Comparison of ENCODE assay signal across 2 cellular contexts in genomic region chr17:78416311-78416711, GRCh38.
TF ChIP-seq lines count a peak whose summit lies in the region.

No MANE protein-coding gene starts in this region.

TF ChIP-seq in liver, 16 proteins besides CTCF, POLR2A, EP300 and RAD21:
- TF ChIP-seq MAX (IDR thresholded peaks at IDR 0.05) (no peak), TAF1 (conservative IDR thresholded peaks at IDR 0.05) (no peak), ZBTB33 (IDR thresholded peaks at IDR 0.05) (no peak), GABPA (IDR thresholded peaks at IDR 0.05 in 1 of 2, conservative IDR thresholded peaks at IDR 0.05 in 1 of 2) (no peak), JUND (IDR thresholded peaks at IDR 0.05) (no peak), YY1 (IDR thresholded peaks at IDR 0.05) (no peak), REST (IDR thresholded peaks at IDR 0.05) (no peak)

TF ChIP-seq in HepG2, 621 proteins besides CTCF, POLR2A, EP300 and RAD21:
- TF ChIP-seq RBM39 (IDR thresholded peaks at IDR 0.05; ENCODE audit: low read depth, low read length, poor library complexity, severe bottlenecking), result no peak
- no peak for TF ChIP-seq TEAD3 (CRISPR knock-in tag; optimal IDR thresholded peaks at IDR 0.05; ENCODE audit: borderline replicate concordance)
- TF ChIP-seq IRF2 (CRISPR knock-in tag; IDR thresholded peaks at IDR 0.05), result no peak
- no peak for TF ChIP-seq GATAD2A (CRISPR knock-in tag; IDR thresholded peaks at IDR 0.05)
- no peak for TF ChIP-seq ZNF296 (CRISPR knock-in tag; conservative IDR thresholded peaks at IDR 0.05)
- TF ChIP-seq MXD1 (CRISPR knock-in tag; IDR thresholded peaks at IDR 0.05), result no peak
- TF ChIP-seq E2F5 (CRISPR knock-in tag; conservative IDR thresholded peaks at IDR 0.05), result no peak
- TF ChIP-seq PCBP2 (optimal IDR thresholded peaks at IDR 0.05; ENCODE audit: low read depth, low read length, poor library complexity, severe bottlenecking), result no peak
- TF ChIP-seq ZNF546 (CRISPR knock-in tag; conservative IDR thresholded peaks at IDR 0.05), result no peak
- TF ChIP-seq ZMAT5 (CRISPR knock-in tag; IDR thresholded peaks at IDR 0.05; ENCODE audit: borderline replicate concordance, low read depth), result no peak
- no peak for TF ChIP-seq ZNF589 (CRISPR knock-in tag; conservative IDR thresholded peaks at IDR 0.05)
